Comparison of ENCODE assay signal across 1 cellular context in genomic region chr17:81512984-81513668, GRCh38.
TF ChIP-seq lines count a peak whose summit lies in the region.

No MANE protein-coding gene starts in this region.

TF ChIP-seq in HepG2, 621 proteins besides CTCF, POLR2A, EP300 and RAD21 (continued from another document and continues in another):
- no peak for TF ChIP-seq PRDM15 (CRISPR knock-in tag; IDR thresholded peaks at IDR 0.05)
- no peak for TF ChIP-seq POLR2AphosphoS5 (IDR thresholded peaks at IDR 0.05; ENCODE audit: low read depth, low read length)
- TF ChIP-seq MATR3 (CRISPR knock-in tag; IDR thresholded peaks at IDR 0.05) = no peak
- TF ChIP-seq ZNF441 (CRISPR knock-in tag; IDR thresholded peaks at IDR 0.05; ENCODE audit: borderline replicate concordance) = peak; percentile 72
- TF ChIP-seq MXI1 (IDR thresholded peaks at IDR 0.05; ENCODE audit: borderline replicate concordance, low read depth, low read length) = no peak
- no peak for TF ChIP-seq ZNF407 (CRISPR knock-in tag; IDR thresholded peaks at IDR 0.05; ENCODE audit: not compliant biosample characterization)
- no peak for TF ChIP-seq ZFP37 (CRISPR knock-in tag; IDR thresholded peaks at IDR 0.05; ENCODE audit: borderline replicate concordance)
- TF ChIP-seq ZNF556 (CRISPR knock-in tag; IDR thresholded peaks at IDR 0.05; ENCODE audit: borderline replicate concordance) = 0 out of 2 replicates have a peak, but pooled peaks have one; percentile 18
- no peak for TF ChIP-seq IRX3 (CRISPR knock-in tag; IDR thresholded peaks at IDR 0.05; ENCODE audit: borderline replicate concordance, low read depth)
- no peak for TF ChIP-seq SNAI1 (CRISPR knock-in tag; IDR thresholded peaks at IDR 0.05; ENCODE audit: borderline replicate concordance)
- TF ChIP-seq ZSCAN25 (CRISPR knock-in tag; IDR thresholded peaks at IDR 0.05) = peak; percentile 46; the same call in 1 of the 2 replicates
- TF ChIP-seq ZNF550 (CRISPR knock-in tag; IDR thresholded peaks at IDR 0.05; ENCODE audit: borderline replicate concordance) = no peak
- TF ChIP-seq ZMAT5 (CRISPR knock-in tag; IDR thresholded peaks at IDR 0.05; ENCODE audit: borderline replicate concordance, low read depth) = no peak
- TF ChIP-seq CBX5 (CRISPR knock-in tag; IDR thresholded peaks at IDR 0.05; ENCODE audit: borderline replicate concordance) = no peak
- no peak for TF ChIP-seq ZBTB37 (CRISPR knock-in tag; IDR thresholded peaks at IDR 0.05)
- TF ChIP-seq MYC (CRISPR knock-in tag; IDR thresholded peaks at IDR 0.05; ENCODE audit: borderline replicate concordance) = peak; percentile 14
- TF ChIP-seq FOXO4 (CRISPR knock-in tag; conservative IDR thresholded peaks at IDR 0.05) = no peak
- TF ChIP-seq RARG (CRISPR knock-in tag; IDR thresholded peaks at IDR 0.05; ENCODE audit: low read depth) = peak; percentile 84; the same call in 1 of the 2 replicates
- TF ChIP-seq ZNF280B (CRISPR knock-in tag; IDR thresholded peaks at IDR 0.05; ENCODE audit: borderline replicate concordance) = no peak
- TF ChIP-seq ZNF75D (CRISPR knock-in tag; IDR thresholded peaks at IDR 0.05; ENCODE audit: borderline replicate concordance) = no peak
- TF ChIP-seq ATF1 (CRISPR knock-in tag; IDR thresholded peaks at IDR 0.05) = no peak
- no peak for TF ChIP-seq PRMT3 (CRISPR knock-in tag; IDR thresholded peaks at IDR 0.05; ENCODE audit: borderline replicate concordance, low read depth)
- no peak for TF ChIP-seq NFE2L1 (CRISPR knock-in tag; IDR thresholded peaks at IDR 0.05; ENCODE audit: borderline replicate concordance)
- TF ChIP-seq ZSCAN29 (CRISPR knock-in tag; conservative IDR thresholded peaks at IDR 0.05) = 0 out of 2 replicates have a peak, but pooled peaks have one; percentile 52
- TF ChIP-seq ZNF646 (CRISPR knock-in tag; IDR thresholded peaks at IDR 0.05) = no peak
